Comparison of ENCODE assay signal across 15 cellular contexts in genomic region chr5:76351577-76351976, GRCh38. TPM values are rescaled to one million over a fixed set of nuclear protein-coding genes. Genes with fewer than 3 reads are reported as not detected.
A peak's percentile ranks its signal among the peaks of the same experiment; 100 is the strongest.
DNase-seq lines count a peak whose midpoint lies in the region; ATAC-seq and TF ChIP-seq lines count a peak whose summit lies in the region.
"Had no signal": no experiment of that assay in that cellular context is flagged by ENCODE, and none has a peak within 500 bp of the region (broad histone marks: within the 10 kb centered on the region; RNA-seq: fewer than 3 reads in every experiment).

No MANE protein-coding gene starts in this region.

- H3K9me3 ChIP-seq in OCI-LY3 (ENCODE audit: insufficient read depth, low read length) (no peaks in the 10 kb centered on the region), gastroesophageal sphincter (no peaks in the 10 kb centered on the region)
- H3K9me3 ChIP-seq: body of pancreas, ovary had no signal

- H3K4me3 ChIP-seq in OCI-LY3 (ENCODE audit: low read length) (no peak overlapping the region), foreskin fibroblast (ENCODE audit: low read depth in 1 of 2, low read length in 2 of 2) (no peak overlapping the region), gastroesophageal sphincter (no peak overlapping the region)
- H3K4me3 ChIP-seq: body of pancreas, ovary had no signal

- H3K4me2 ChIP-seq in OCI-LY3 (ENCODE audit: low read length): 0 out of 2 replicates have a peak overlapping the region, but pooled peaks have one; percentile 12

- 81 to 97% methylated on average over 3 to 4 of the region's 8 CpGs for WGBS in gastroesophageal sphincter (ENCODE audit: low coverage in 1 of 2), 2 donors

- H3K27me3 ChIP-seq in OCI-LY3 (ENCODE audit: low read depth, low read length) (no peaks in the 10 kb centered on the region), gastroesophageal sphincter (no peaks in the 10 kb centered on the region)
- H3K27me3 ChIP-seq: body of pancreas, ovary had no signal

- TF ChIP-seq POLR2A in gastroesophageal sphincter (IDR thresholded peaks at IDR 0.05): no peak

- DNase-seq in foreskin fibroblast: no peak
- DNase-seq in RPMI8226: no peak
- DNase-seq in cerebellum (ENCODE audit: low spot score): no peak
- DNase-seq: activated CD8-positive, alpha-beta memory T cell treated with anti-CD3 and anti-CD28 coated beads, Interleukin-2, amount 10 ng/mL, durations not matched to agents 7 days and 5 days; body of pancreas; CD4-positive, CD25-positive, alpha-beta regulatory T cell; erythroblast; NCI-H524 treated with DMSO at 0.1 percent for 48 hours; ovary; trophoblast cell had no signal

- ATAC-seq in GM18508 (IDR thresholded peaks at IDR 0.05; ENCODE audit: insufficient read depth, unreplicated experiment) (peak; percentile 99), GM21381 (IDR thresholded peaks at IDR 0.05; ENCODE audit: unreplicated experiment) (peak; percentile 97), HG03045 (IDR thresholded peaks at IDR 0.05; ENCODE audit: unreplicated experiment) (peak; percentile 94), gastroesophageal sphincter (no peak)
- ATAC-seq: activated CD8-positive, alpha-beta memory T cell treated with anti-CD3 and anti-CD28 coated beads, Interleukin-2, amount 10 ng/mL, durations not matched to agents 7 days and 5 days; body of pancreas had no signal

- H3K36me3 ChIP-seq in OCI-LY3 (replicated peaks; ENCODE audit: low read depth, low read length) (no peaks in the 10 kb centered on the region), gastroesophageal sphincter (no peaks in the 10 kb centered on the region)
- H3K36me3 ChIP-seq: ovary had no signal

- H2AFZ ChIP-seq in OCI-LY3 (ENCODE audit: low read depth, low read length): no peak overlapping the region

- no peak overlapping the region for H3K27ac ChIP-seq in OCI-LY3 (ENCODE audit: low read length)
- H3K27ac ChIP-seq in gastroesophageal sphincter: no peak overlapping the region
- H3K27ac ChIP-seq: body of pancreas, ovary had no signal

- H4K20me1 ChIP-seq in OCI-LY3 (ENCODE audit: insufficient read depth, low read length): no peaks in the 10 kb centered on the region

- no peaks in the 10 kb centered on the region for H3K79me2 ChIP-seq in OCI-LY3 (ENCODE audit: low read length)

- no peak for TF ChIP-seq EP300 in gastroesophageal sphincter (IDR thresholded peaks at IDR 0.05)

- H3K4me1 ChIP-seq in OCI-LY3 (ENCODE audit: low read length) (peaks cover 5% of the 10 kb centered on the region; the same call in 1 of the 2 replicates), gastroesophageal sphincter (no peaks in the 10 kb centered on the region)
- H3K4me1 ChIP-seq: body of pancreas had no signal

- TF ChIP-seq CTCF in OCI-LY3 (IDR thresholded peaks at IDR 0.05; ENCODE audit: low read depth, low read length) (no peak), foreskin fibroblast (IDR thresholded peaks at IDR 0.05; ENCODE audit: low read depth, low read length) (no peak), gastroesophageal sphincter (IDR thresholded peaks at IDR 0.05) (no peak)

- H3K9ac ChIP-seq in OCI-LY3 (ENCODE audit: low read length): no peak overlapping the region

RNA-seq across cellular contexts. Expression of gene IQGAP2, which starts 51.5 kb away (rescaled TPM):
- total RNA-seq in cerebellum (10.4 TPM), gastroesophageal sphincter (10 to 100 TPM; 15.7 to 34.4 (median 25.8) TPM)
